ENCODE assay signal across 16 cellular contexts in the genomic region with DNA sequence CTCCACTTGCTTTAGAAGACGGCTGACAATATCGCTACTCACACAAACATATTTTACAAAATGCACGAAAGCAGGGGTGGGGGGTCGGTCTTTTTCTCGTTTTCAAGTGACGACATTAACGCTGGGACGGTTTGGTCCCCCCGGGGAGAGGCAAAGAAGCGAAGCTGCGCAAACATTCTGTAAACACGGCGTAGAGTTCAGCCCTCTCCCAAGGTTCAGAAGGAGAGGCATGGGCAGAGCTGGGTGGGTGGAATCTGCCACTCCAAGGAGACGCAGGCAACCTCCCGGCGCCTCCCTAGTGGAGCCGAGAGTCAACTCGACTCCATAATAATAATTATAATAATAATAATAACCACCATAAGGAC. TPM values are rescaled to one million over a fixed set of nuclear protein-coding genes. Genes with fewer than 3 reads are reported as not detected.
DNase-seq lines count a peak whose midpoint lies in the region; TF ChIP-seq lines count a peak whose summit lies in the region.
"Had no signal": no experiment of that assay in that cellular context is flagged by ENCODE, and none has a peak within 500 bp of the region (broad histone marks: within the 10 kb centered on the region; RNA-seq: fewer than 3 reads in every experiment).

No MANE protein-coding gene starts in this region.

- H3K27ac Mint-ChIP-seq in T-helper 1 cell treated with Interleukin-12 subunit alpha and Interleukin-12 subunit beta and Interleukin-4 antibody, amounts not matched to agents 30 μg/mL and 1 μg/mL, for 36 hours = peak overlapping the region; percentile 78

- TF ChIP-seq CTCF in dorsolateral prefrontal cortex (IDR thresholded peaks at IDR 0.05 in 54 of 56, conservative IDR thresholded peaks at IDR 0.05 in 2 of 56; ENCODE audit: low read depth in 1 of 56, partially characterized antibody in 56 of 56) = no peak
- no peak for TF ChIP-seq CTCF in osteoblast (IDR thresholded peaks at IDR 0.05; ENCODE audit: extremely low read depth, low read depth, low read length)

- H4K20me1 ChIP-seq in osteoblast (ENCODE audit: insufficient read depth, low read length) = no peaks in the 10 kb centered on the region

- DNase-seq in T-helper 1 cell (no peak), HuH-7.5 (ENCODE audit: low spot score) (peak; percentile 56), dorsolateral prefrontal cortex (no peak), osteoblast (ENCODE audit: insufficient read length, low spot score, missing footprints) (peak; percentile 81), NCI-H146 (lab: John Stamatoyannopoulos, UW) (no peak), H4 (ENCODE audit: low spot score) (no peak), NCI-H69 (lab: John Stamatoyannopoulos, UW) (no peak)
- DNase-seq: 8988T; activated gamma-delta T cell treated with Interleukin-2 at 50 U/mL for 16 hours; Caco-2; central memory CD4-positive, alpha-beta T cell; NCI-H2171 treated with DMSO at 0.1 percent for 48 hours; small intestine had no signal

- H3K4me3 ChIP-seq in dorsolateral prefrontal cortex = peak overlapping the region; percentile 36 to 83 (median 61)
- no peak overlapping the region for H3K4me3 ChIP-seq in osteoblast (ENCODE audit: insufficient read depth, low read length)

- H3K4me2 ChIP-seq in osteoblast (ENCODE audit: insufficient read depth, low read length) = no peak overlapping the region

- peaks cover 5% of the 10 kb centered on the region for H3K4me1 ChIP-seq in osteoblast (ENCODE audit: insufficient read depth, low read length)

- H3K4me3 Mint-ChIP-seq in T-helper 1 cell treated with Interleukin-12 subunit alpha and Interleukin-12 subunit beta and Interleukin-4 antibody, amounts not matched to agents 30 μg/mL and 1 μg/mL, for 36 hours = peak overlapping the region; percentile 30

- no peaks in the 10 kb centered on the region for H3K9me3 Mint-ChIP-seq in T-helper 1 cell treated with Interleukin-12 subunit alpha and Interleukin-12 subunit beta and Interleukin-4 antibody, amounts not matched to agents 30 μg/mL and 1 μg/mL, for 36 hours

- peaks cover 0 to 100% (median 86%) of the 10 kb centered on the region in 45 donors for H3K27me3 ChIP-seq in dorsolateral prefrontal cortex
- peaks cover 91% of the 10 kb centered on the region for H3K27me3 ChIP-seq in osteoblast (ENCODE audit: insufficient read depth, low read length)

- peaks cover 84% of the 10 kb centered on the region for H3K27me3 Mint-ChIP-seq in T-helper 1 cell treated with Interleukin-12 subunit alpha and Interleukin-12 subunit beta and Interleukin-4 antibody, amounts not matched to agents 30 μg/mL and 1 μg/mL, for 36 hours (ENCODE audit: low read depth)

- no peaks in the 10 kb centered on the region for H3K9me3 ChIP-seq in osteoblast (ENCODE audit: low read depth, low read length)
- H3K9me3 ChIP-seq: Caco-2 had no signal

- H3K36me3 ChIP-seq in osteoblast (ENCODE audit: insufficient read depth, low read length) = no peaks in the 10 kb centered on the region

- peaks cover 16% of the 10 kb centered on the region for H3K4me1 Mint-ChIP-seq in T-helper 1 cell treated with Interleukin-12 subunit alpha and Interleukin-12 subunit beta and Interleukin-4 antibody, amounts not matched to agents 30 μg/mL and 1 μg/mL, for 36 hours (ENCODE audit: low read depth)

- H3K27ac ChIP-seq in dorsolateral prefrontal cortex (peak overlapping the region in 58 of 59 donors; percentile 73 to 98 (median 95)), osteoblast (ENCODE audit: low read depth, low read length) (no peak overlapping the region)

- no peaks in the 10 kb centered on the region for H3K79me2 ChIP-seq in osteoblast (ENCODE audit: insufficient read depth, low read length)

- intact Hi-C loops in dorsolateral prefrontal cortex (cut with DNase I) = loop anchor here in 1 of 2 donors (5.0 to 10.0 kb wide), 2 partner anchors 117 to 209 kb away; a partner anchor contains a TSS

- no peak overlapping the region for H2AFZ ChIP-seq in osteoblast (ENCODE audit: low read length)

- H3K36me3 Mint-ChIP-seq in T-helper 1 cell treated with Interleukin-12 subunit alpha and Interleukin-12 subunit beta and Interleukin-4 antibody, amounts not matched to agents 30 μg/mL and 1 μg/mL, for 36 hours (ENCODE audit: low read depth) = peaks cover 7% of the 10 kb centered on the region

RNA-seq across cellular contexts. Expression of a gene that starts 2.4 kb away (rescaled TPM):
- total RNA-seq in dorsolateral prefrontal cortex = 10 to 100 TPM in 101 of 120 experiments, 1 to 10 TPM in 19; 5.9 to 47.3 (median 14.2) TPM
- total RNA-seq in osteoblast = under 0.01 TPM in 1 of 2 replicates, not detected in the other
- 0.56 and 1.2 TPM in 2 replicates for total RNA-seq in H4 (2014; rRNA removed; shearing (Covaris generic))
- total RNA-seq: Caco-2, epithelial cell of proximal tubule, left lobe of liver had no signal

Comparison
In these comparisons a context has a peak if more than half of its experiments do, and no peak if none do; other contexts are left out.
1. DNase-seq: peak in HuH-7.5 (single experiment) and osteoblast (single experiment); none in T-helper 1 cell (0 of 5), dorsolateral prefrontal cortex (0 of 10), NCI-H146 (single experiment), H4 (single experiment) and NCI-H69 (single experiment).